In the genomic region with DNA sequence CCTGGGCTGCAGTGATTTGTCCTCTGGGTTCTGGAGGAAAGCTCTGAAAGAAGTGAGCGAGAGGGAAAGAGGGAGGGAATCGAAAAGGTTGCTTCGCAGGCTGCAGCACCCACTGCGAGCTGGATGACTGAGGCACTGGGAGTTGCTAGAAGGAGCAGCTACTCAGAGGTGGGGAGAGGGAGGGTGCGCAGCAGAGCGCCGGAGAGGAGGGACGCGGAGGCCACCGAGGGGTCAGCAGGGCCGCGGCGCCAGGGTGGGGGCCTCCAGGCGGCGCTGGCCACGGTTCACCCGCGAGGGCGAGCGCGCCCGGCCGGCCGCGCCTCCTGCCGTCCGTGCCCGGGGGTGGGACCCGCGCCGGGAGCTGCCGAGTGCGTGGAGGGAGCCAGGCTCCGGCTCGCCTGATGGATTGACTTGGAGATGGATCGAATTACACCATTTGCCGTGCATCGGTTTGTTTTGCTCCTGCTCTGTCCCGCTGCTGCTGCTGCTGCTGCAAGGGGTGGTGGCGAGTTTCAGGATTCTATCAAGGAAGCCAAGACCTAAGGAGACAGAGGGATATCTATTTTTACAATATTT, we compare ENCODE assay signal across 8 cellular contexts. TPM values are rescaled to one million over a fixed set of nuclear protein-coding genes. Genes with fewer than 3 reads are reported as not detected.
DNase-seq lines count a peak whose midpoint lies in the region; ATAC-seq and TF ChIP-seq lines count a peak whose summit lies in the region.

A gene with protein sequence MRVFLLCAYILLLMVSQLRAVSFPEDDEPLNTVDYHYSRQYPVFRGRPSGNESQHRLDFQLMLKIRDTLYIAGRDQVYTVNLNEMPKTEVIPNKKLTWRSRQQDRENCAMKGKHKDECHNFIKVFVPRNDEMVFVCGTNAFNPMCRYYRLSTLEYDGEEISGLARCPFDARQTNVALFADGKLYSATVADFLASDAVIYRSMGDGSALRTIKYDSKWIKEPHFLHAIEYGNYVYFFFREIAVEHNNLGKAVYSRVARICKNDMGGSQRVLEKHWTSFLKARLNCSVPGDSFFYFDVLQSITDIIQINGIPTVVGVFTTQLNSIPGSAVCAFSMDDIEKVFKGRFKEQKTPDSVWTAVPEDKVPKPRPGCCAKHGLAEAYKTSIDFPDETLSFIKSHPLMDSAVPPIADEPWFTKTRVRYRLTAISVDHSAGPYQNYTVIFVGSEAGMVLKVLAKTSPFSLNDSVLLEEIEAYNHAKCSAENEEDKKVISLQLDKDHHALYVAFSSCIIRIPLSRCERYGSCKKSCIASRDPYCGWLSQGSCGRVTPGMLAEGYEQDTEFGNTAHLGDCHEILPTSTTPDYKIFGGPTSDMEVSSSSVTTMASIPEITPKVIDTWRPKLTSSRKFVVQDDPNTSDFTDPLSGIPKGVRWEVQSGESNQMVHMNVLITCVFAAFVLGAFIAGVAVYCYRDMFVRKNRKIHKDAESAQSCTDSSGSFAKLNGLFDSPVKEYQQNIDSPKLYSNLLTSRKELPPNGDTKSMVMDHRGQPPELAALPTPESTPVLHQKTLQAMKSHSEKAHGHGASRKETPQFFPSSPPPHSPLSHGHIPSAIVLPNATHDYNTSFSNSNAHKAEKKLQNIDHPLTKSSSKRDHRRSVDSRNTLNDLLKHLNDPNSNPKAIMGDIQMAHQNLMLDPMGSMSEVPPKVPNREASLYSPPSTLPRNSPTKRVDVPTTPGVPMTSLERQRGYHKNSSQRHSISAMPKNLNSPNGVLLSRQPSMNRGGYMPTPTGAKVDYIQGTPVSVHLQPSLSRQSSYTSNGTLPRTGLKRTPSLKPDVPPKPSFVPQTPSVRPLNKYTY (plus strand): TSS at position 470 of the 576 bp plus-strand sequence. CDS start 42,294 bp downstream, outside the sequence.

- TF ChIP-seq CTCF in RWPE1 (conservative IDR thresholded peaks at IDR 0.05; ENCODE audit: low read depth) = peak; percentile 83
- peak; percentile 12 for TF ChIP-seq CTCF in fibroblast of lung (conservative IDR thresholded peaks at IDR 0.05 in 1 of 2, IDR thresholded peaks at IDR 0.05 in 1 of 2; ENCODE audit: low read depth in 1 of 2, low read length in 2 of 2)
- TF ChIP-seq CTCF in upper lobe of right lung (IDR thresholded peaks at IDR 0.05) = peak; percentile 35

- peak within 1 kb of the TSS; percentile 81 for H3K4me2 ChIP-seq in fibroblast of lung (ENCODE audit: extremely low read depth, insufficient read depth, low read length)

- H3K36me3 ChIP-seq in HUES6 (ENCODE audit: control insufficient read depth, insufficient read depth, low read length) (no peaks in the 10 kb centered on the region), fibroblast of lung (ENCODE audit: control insufficient read depth, insufficient read depth, low read length) (no peaks in the 10 kb centered on the region), upper lobe of right lung (no peaks in the 10 kb centered on the region)

- H3K9ac ChIP-seq in HUES6 (ENCODE audit: low read length) (peak within 1 kb of the TSS; percentile 36), fibroblast of lung (ENCODE audit: insufficient read depth, low read length) (peak within 1 kb of the TSS; percentile 54)

- POLR2A ChIA-PET in RWPE1 (lab: Yijun Ruan, JAX; ENCODE audit: low non-redundant PET) = no interaction called here

- DNase-seq in AG08395 (ENCODE audit: low spot score) (peak; percentile 86), RWPE1 (ENCODE audit: low spot score) (peak; percentile 86), fibroblast of lung (ENCODE audit: low read depth in 2 of 2) (peak; percentile 83 to 93), midbrain (lab: John Stamatoyannopoulos, UW) (peak; percentile 84), upper lobe of right lung (peak; percentile 78)

- H3K27me3 ChIP-seq in HUES6 (ENCODE audit: control insufficient read depth, insufficient read depth, low read length) (peaks cover 62% of the 10 kb centered on the region), fibroblast of lung (ENCODE audit: control insufficient read depth, insufficient read depth, low read length) (no peaks in the 10 kb centered on the region), upper lobe of right lung (peaks cover 23% of the 10 kb centered on the region)

- H3K4me3 ChIP-seq in HUES6 (ENCODE audit: low read depth, low read length) (peak within 1 kb of the TSS; percentile 84), fibroblast of lung (replicated peaks in 1 of 4; ENCODE audit: control extremely low read depth in 1 of 4, insufficient read depth in 1 of 4, low read depth in 3 of 4, low read length in 4 of 4) (peak within 1 kb of the TSS; percentile 74 to 91 (median 79)), upper lobe of right lung (peak within 1 kb of the TSS; percentile 66)

- H3K9me3 ChIP-seq in HUES6 (ENCODE audit: control insufficient read depth, insufficient read depth, low read depth, low read length) (no peaks in the 10 kb centered on the region), fibroblast of lung (ENCODE audit: control insufficient read depth, insufficient read depth, low read depth, low read length) (no peaks in the 10 kb centered on the region), upper lobe of right lung (no peaks in the 10 kb centered on the region)

- H2AFZ ChIP-seq in fibroblast of lung (ENCODE audit: low read length) = peak within 1 kb of the TSS; percentile 81

- H3K79me2 ChIP-seq in fibroblast of lung (ENCODE audit: control insufficient read depth, insufficient read depth, low read length) = peaks cover 8% of the 10 kb centered on the region

- CTCF ChIA-PET in RWPE1 (lab: Yijun Ruan, JAX) = interaction anchor here (0.5 to 2.7 kb wide), 19 partner anchors 10 to 521 kb away, joined by 3 to 25 read pairs (median 3); no protein-coding TSS in a partner anchor

- peak; percentile 92 for ATAC-seq in upper lobe of right lung
- ATAC-seq in HG03442 (IDR thresholded peaks at IDR 0.05; ENCODE audit: unreplicated experiment) = no peak
- no peak for ATAC-seq in HG03439 (IDR thresholded peaks at IDR 0.05; ENCODE audit: unreplicated experiment)

- no peak within 1 kb of the TSS; the same call in 1 of the 2 replicates for H3K27ac ChIP-seq in HUES6 (ENCODE audit: low read depth, low read length)
- peak within 1 kb of the TSS; percentile 82 for H3K27ac ChIP-seq in RWPE1
- H3K27ac ChIP-seq in fibroblast of lung (ENCODE audit: insufficient read depth, low read length) = peak within 1 kb of the TSS; percentile 58
- peak within 1 kb of the TSS; percentile 65 for H3K27ac ChIP-seq in upper lobe of right lung

- intact Hi-C loops in upper lobe of right lung (cut with DNase I) = no loop called here

- H4K20me1 ChIP-seq in fibroblast of lung (ENCODE audit: control insufficient read depth, extremely low read depth, insufficient read depth, low read length) = no peaks in the 10 kb centered on the region

- H3K4me1 ChIP-seq in HUES6 (ENCODE audit: control insufficient read depth, insufficient read depth, low read length) (peaks cover 19% of the 10 kb centered on the region), fibroblast of lung (ENCODE audit: control insufficient read depth, extremely low read depth, insufficient read depth, low read length) (no peaks in the 10 kb centered on the region), upper lobe of right lung (peaks cover 11% of the 10 kb centered on the region)

RNA-seq across cellular contexts. Expression of the gene that starts here (rescaled TPM):
- 9.5 and 13.4 TPM in 2 replicates for total RNA-seq in fibroblast of lung
- 2.4 and 5.3 TPM in 2 replicates for polyA plus RNA-seq in fibroblast of lung
- 0.99 and 2.1 TPM in 2 replicates for polyA plus RNA-seq in fibroblast of lung (2012)
- polyA minus RNA-seq in fibroblast of lung (ENCODE audit: low replicate concordance) = 4.2 and 6.6 TPM in 2 replicates
- 8.0 TPM for total RNA-seq in upper lobe of right lung

Comparison
In these comparisons a context has a peak if more than half of its experiments do, and no peak if none do; other contexts are left out.
1. CTCF ChIP-seq: peak in every context shown above with its lines; median percentile 83 in RWPE1; 35 in upper lobe of right lung; 12 in fibroblast of lung.